20 cellular contexts compared by ENCODE assay signal in genomic region chrX:74187211-74187610, GRCh38.
A peak's percentile ranks its signal among the peaks of the same experiment; 100 is the strongest.
DNase-seq lines count a peak whose midpoint lies in the region; ATAC-seq, FAIRE-seq and TF ChIP-seq lines count a peak whose summit lies in the region.
"Had no signal": no experiment of that assay in that cellular context is flagged by ENCODE, and none has a peak within 500 bp of the region (broad histone marks: within the 10 kb centered on the region; RNA-seq: fewer than 3 reads in every experiment).

No MANE protein-coding gene starts in this region.

- H4K20me1 ChIP-seq in astrocyte (ENCODE audit: insufficient read depth, low read length): no peaks in the 10 kb centered on the region

- intact Hi-C loops in left ventricle myocardium superior (cut with micrococcal nuclease): no loop called here

- H3K4me3 Mint-ChIP-seq in astrocyte (ENCODE audit: unreplicated experiment): no peak overlapping the region
- H3K4me3 Mint-ChIP-seq: CD4-positive, CD25-positive, alpha-beta regulatory T cell; GM23338 had no signal

- ATAC-seq in left ventricle myocardium superior: no peak
- ATAC-seq: GM23338, HCT116, Right ventricle myocardium inferior had no signal

- H3K79me2 ChIP-seq in astrocyte (ENCODE audit: insufficient read depth, low read length): no peaks in the 10 kb centered on the region

- peaks cover under 1% of the 10 kb centered on the region for H3K4me1 Mint-ChIP-seq in astrocyte (ENCODE audit: low read depth, unreplicated experiment)
- H3K4me1 Mint-ChIP-seq: CD4-positive, CD25-positive, alpha-beta regulatory T cell had no signal

- DNase-seq in NCI-H2196 treated with DMSO at 0.1 percent for 48 hours (lab: John Stamatoyannopoulos, UW; ENCODE audit: unreplicated experiment): peak; percentile 0
- no peak for DNase-seq in NCI-H2196 (lab: John Stamatoyannopoulos, UW; ENCODE audit: unreplicated experiment)
- peak; percentile 43 for DNase-seq in astrocyte (ENCODE audit: low read depth)
- DNase-seq in fibroblast of peridontal ligament (ENCODE audit: extremely low read depth): peak; percentile 15
- DNase-seq in stimulated activated CD4-positive, alpha-beta T cell treated with anti-CD3 and anti-CD28 coated beads, Interleukin-1b, Interleukin-23, amount 100 ng/mL, for 48 hours: no peak
- no peak for DNase-seq in left ventricle myocardium superior
- no peak for DNase-seq in activated CD8-positive, alpha-beta memory T cell treated with anti-CD3 and anti-CD28 coated beads for 24 hours
- DNase-seq in nucleus accumbens (lab: John Stamatoyannopoulos, UW): no peak
- DNase-seq: 8988T; BE2C; CD4-positive, CD25-positive, alpha-beta regulatory T cell; COR-L47; GDM1; NCI-H1105; NCI-H1694 treated with DMSO at 0.1 percent for 48 hours; NCI-H526 treated with DMSO at 0.1 percent for 48 hours; NK-92 treated with Interleukin-12 subunit alpha and Interleukin-12 subunit beta, amount 100 ng/mL, for 24 hours had no signal

- no peak overlapping the region for H3K27ac ChIP-seq in astrocyte (ENCODE audit: low read depth, low read length)

- H3K9me3 Mint-ChIP-seq in astrocyte (ENCODE audit: unreplicated experiment): no peaks in the 10 kb centered on the region
- H3K9me3 Mint-ChIP-seq: GM23338 had no signal

- no peak overlapping the region for H3K4me2 ChIP-seq in astrocyte (ENCODE audit: low read length)
- H3K4me2 ChIP-seq: GM23338 had no signal

- H3K27me3 ChIP-seq in astrocyte (ENCODE audit: insufficient read depth, low read length): no peaks in the 10 kb centered on the region
- H3K27me3 ChIP-seq: BE2C had no signal

- H3K4me1 ChIP-seq in astrocyte (ENCODE audit: insufficient read depth, low read length): no peaks in the 10 kb centered on the region
- H3K4me1 ChIP-seq: BE2C had no signal

- no peaks in the 10 kb centered on the region for H3K36me3 Mint-ChIP-seq in astrocyte (ENCODE audit: low read depth, unreplicated experiment)
- H3K36me3 Mint-ChIP-seq: CD4-positive, CD25-positive, alpha-beta regulatory T cell had no signal

- H3K36me3 ChIP-seq in astrocyte (ENCODE audit: insufficient read depth, low read length): no peaks in the 10 kb centered on the region
- H3K36me3 ChIP-seq: BE2C had no signal

- no peak overlapping the region for H2AFZ ChIP-seq in astrocyte (ENCODE audit: low read depth, low read length)
- H2AFZ ChIP-seq: GM23338 had no signal

- no peaks in the 10 kb centered on the region for H3K9me3 ChIP-seq in astrocyte (ENCODE audit: insufficient read depth, low read depth, low read length)
- H3K9me3 ChIP-seq: BE2C had no signal

- H3K27me3 Mint-ChIP-seq in astrocyte (ENCODE audit: low read depth, unreplicated experiment): no peaks in the 10 kb centered on the region
- H3K27me3 Mint-ChIP-seq: CD4-positive, CD25-positive, alpha-beta regulatory T cell had no signal

- TF ChIP-seq CTCF in astrocyte (IDR thresholded peaks at IDR 0.05; ENCODE audit: insufficient read depth, low read depth, low read length): no peak

- H3K4me3 ChIP-seq in astrocyte (ENCODE audit: insufficient read depth, low read depth, low read length): no peak overlapping the region
- H3K4me3 ChIP-seq: GM23338 had no signal

- H3K27ac Mint-ChIP-seq in astrocyte (ENCODE audit: unreplicated experiment): no peak overlapping the region
- H3K27ac Mint-ChIP-seq: CD4-positive, CD25-positive, alpha-beta regulatory T cell; GM23338 had no signal

- no peak overlapping the region for H3K9ac ChIP-seq in astrocyte (ENCODE audit: low read length)

- peak; percentile 90 for FAIRE-seq in astrocyte (lab: Jason Lieb, UNC)

Comparison
In these comparisons a context has a peak if more than half of its experiments do, and no peak if none do; other contexts are left out.
1. DNase-seq: peak in NCI-H2196 treated with DMSO at 0.1 percent for 48 hours (single experiment), astrocyte (single experiment) and fibroblast of peridontal ligament (single experiment); none in NCI-H2196 (single experiment), stimulated activated CD4-positive, alpha-beta T cell treated with anti-CD3 and anti-CD28 coated beads, Interleukin-1b, Interleukin-23, amount 100 ng/mL, for 48 hours (single experiment), left ventricle myocardium superior (single experiment), activated CD8-positive, alpha-beta memory T cell treated with anti-CD3 and anti-CD28 coated beads for 24 hours (single experiment) and nucleus accumbens (0 of 56).